13 cellular contexts compared by ENCODE assay signal in the genomic region with DNA sequence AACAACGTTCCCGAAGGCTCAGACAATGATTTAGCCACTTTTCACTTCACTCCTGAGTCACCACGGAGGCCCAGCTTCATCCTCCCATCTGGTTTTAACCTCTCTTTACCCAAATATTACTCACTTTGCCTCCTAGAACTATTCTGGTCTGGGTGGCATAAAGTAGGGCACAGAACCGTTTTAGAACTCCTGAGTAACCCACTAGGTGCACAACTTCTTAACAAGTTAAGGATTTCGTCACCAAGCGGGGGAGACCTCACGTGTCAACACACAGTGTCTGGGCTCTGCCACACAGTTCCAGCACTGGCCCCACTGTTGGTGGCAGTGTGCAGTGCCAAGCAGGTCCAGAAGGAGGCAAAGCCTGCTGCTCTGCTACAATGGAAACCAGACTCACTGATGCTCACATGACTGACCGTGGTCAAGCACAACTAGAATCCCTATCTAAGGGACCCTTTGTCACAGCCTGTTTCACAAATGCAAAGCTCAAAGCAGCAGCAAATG.
DNase-seq lines count a peak whose midpoint lies in the region; ATAC-seq lines count a peak whose summit lies in the region.
"Had no signal": no experiment of that assay in that cellular context is flagged by ENCODE, and none has a peak within 500 bp of the region (broad histone marks: within the 10 kb centered on the region; RNA-seq: fewer than 3 reads in every experiment).

No MANE protein-coding gene starts in this region.

- H3K4me1 ChIP-seq in right cardiac atrium (ENCODE audit: control insufficient read depth, insufficient read depth, low read length) = peaks cover 3% of the 10 kb centered on the region

- H3K27me3 ChIP-seq in right cardiac atrium (ENCODE audit: control insufficient read depth, insufficient read depth) = no peaks in the 10 kb centered on the region

- ATAC-seq in right cardiac atrium (peak; percentile 46 to 63), HG03135 (IDR thresholded peaks at IDR 0.05; ENCODE audit: unreplicated experiment) (no peak), GM18520 (IDR thresholded peaks at IDR 0.05; ENCODE audit: unreplicated experiment) (no peak)
- ATAC-seq: natural killer cell treated with Interleukin-12 subunit alpha and Interleukin-12 subunit beta and Interleukin-15 and Interleukin-18, amount 100 ng/mL, for 72 hours had no signal

- DNase-seq in NCI-H82 (lab: John Stamatoyannopoulos, UW) = peak; percentile 10
- DNase-seq in NCI-H82 treated with DMSO at 0.1 percent for 48 hours (lab: John Stamatoyannopoulos, UW; ENCODE audit: unreplicated experiment) = no peak
- peak in 46 of 58 donors; percentile 7 to 82 (median 46) for DNase-seq in anterior cingulate cortex (lab: John Stamatoyannopoulos, UW)
- no peak for DNase-seq in right cardiac atrium
- peak in 46 of 49 donors; percentile 5 to 83 (median 49) for DNase-seq in substantia nigra (lab: John Stamatoyannopoulos, UW)
- DNase-seq in SW 1271 (lab: John Stamatoyannopoulos, UW) = no peak
- DNase-seq: activated CD4-positive, alpha-beta T cell treated with anti-CD3 and anti-CD28 coated beads, Interleukin-2, amount 50 U/mL, for 1 hour; activated naive CD4-positive, alpha-beta T cell treated with anti-CD3 and anti-CD28 coated beads, Interleukin-2, amount 10 ng/mL, durations not matched to agents 7 days and 5 days; effector CD4-positive, alpha-beta T cell; KBM-7 had no signal

- intact Hi-C loops in right cardiac atrium (cut with DNase I) = no loop called here

- 66% methylated on average over 8 of the region's 8 CpGs for WGBS in right cardiac atrium

- H3K9me3 ChIP-seq in right cardiac atrium (ENCODE audit: control insufficient read depth, low read length) = no peaks in the 10 kb centered on the region

- peak overlapping the region; percentile 9 for H3K27ac ChIP-seq in right cardiac atrium (ENCODE audit: low read length)
- H3K27ac ChIP-seq in substantia nigra (ENCODE audit: low read depth, low read length, poor library complexity, severe bottlenecking) = peak overlapping the region; percentile 16

- H3K4me3 ChIP-seq in right cardiac atrium (ENCODE audit: low read length) = no peak overlapping the region

Comparison
In these comparisons a context has a peak if more than half of its experiments do, and no peak if none do; other contexts are left out.
1. DNase-seq: peak in NCI-H82 (single experiment), anterior cingulate cortex (46 of 58) and substantia nigra (46 of 49); none in NCI-H82 treated with DMSO at 0.1 percent for 48 hours (single experiment), right cardiac atrium (0 of 3) and SW 1271 (0 of 2).
2. ATAC-seq: peak in right cardiac atrium (2 of 2); none in HG03135 (single experiment) and GM18520 (single experiment).